In the genomic region with DNA sequence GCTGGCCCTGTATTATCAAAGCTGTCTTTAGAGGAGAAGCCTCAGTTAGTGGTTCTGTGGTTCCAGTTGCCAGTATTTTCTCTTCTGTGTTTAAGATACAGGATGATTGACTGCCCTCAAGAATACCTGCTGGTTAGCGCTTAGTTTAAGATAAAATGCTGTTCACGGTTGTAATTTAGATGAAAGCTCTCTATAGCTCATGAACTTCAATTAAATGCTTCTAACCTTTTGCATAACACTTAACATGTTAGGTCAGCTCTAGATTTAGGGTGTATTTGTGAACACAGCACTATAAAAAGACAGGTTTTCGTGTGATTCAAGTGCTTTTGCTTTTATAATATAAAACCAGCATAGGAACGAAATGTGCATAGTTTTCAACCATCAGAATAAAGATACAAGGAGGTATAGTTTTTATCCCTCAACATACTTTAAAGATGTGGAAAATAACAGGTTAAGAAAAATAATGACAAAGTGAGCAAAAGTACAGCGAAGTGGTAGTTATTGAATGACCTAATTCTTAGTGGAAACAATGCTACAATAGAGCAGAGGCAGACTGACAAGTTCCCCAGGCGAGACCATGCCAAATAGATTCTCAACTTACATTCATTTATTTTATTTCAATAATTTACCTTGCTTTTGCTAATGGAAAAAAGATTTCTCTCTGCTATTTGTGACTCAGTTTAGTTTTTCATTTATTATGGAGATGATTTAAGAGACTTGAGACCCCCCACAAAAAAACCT, we compare ENCODE assay signal across 1 cellular context.
TF ChIP-seq lines count a peak whose summit lies in the region.

No MANE protein-coding gene starts in this region.

TF ChIP-seq in HEK293, 187 proteins besides CTCF, POLR2A, EP300 and RAD21 (continued from another document):
- TF ChIP-seq, protein P1, sequence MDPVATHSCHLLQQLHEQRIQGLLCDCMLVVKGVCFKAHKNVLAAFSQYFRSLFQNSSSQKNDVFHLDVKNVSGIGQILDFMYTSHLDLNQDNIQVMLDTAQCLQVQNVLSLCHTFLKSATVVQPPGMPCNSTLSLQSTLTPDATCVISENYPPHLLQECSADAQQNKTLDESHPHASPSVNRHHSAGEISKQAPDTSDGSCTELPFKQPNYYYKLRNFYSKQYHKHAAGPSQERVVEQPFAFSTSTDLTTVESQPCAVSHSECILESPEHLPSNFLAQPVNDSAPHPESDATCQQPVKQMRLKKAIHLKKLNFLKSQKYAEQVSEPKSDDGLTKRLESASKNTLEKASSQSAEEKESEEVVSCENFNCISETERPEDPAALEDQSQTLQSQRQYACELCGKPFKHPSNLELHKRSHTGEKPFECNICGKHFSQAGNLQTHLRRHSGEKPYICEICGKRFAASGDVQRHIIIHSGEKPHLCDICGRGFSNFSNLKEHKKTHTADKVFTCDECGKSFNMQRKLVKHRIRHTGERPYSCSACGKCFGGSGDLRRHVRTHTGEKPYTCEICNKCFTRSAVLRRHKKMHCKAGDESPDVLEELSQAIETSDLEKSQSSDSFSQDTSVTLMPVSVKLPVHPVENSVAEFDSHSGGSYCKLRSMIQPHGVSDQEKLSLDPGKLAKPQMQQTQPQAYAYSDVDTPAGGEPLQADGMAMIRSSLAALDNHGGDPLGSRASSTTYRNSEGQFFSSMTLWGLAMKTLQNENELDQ (tag by site-specific recombination; IDR thresholded peaks at IDR 0.05; ENCODE audit: low read depth): no peak
- TF ChIP-seq RBAK (tag by site-specific recombination; IDR thresholded peaks at IDR 0.05): no peak
- TF ChIP-seq, protein P2, sequence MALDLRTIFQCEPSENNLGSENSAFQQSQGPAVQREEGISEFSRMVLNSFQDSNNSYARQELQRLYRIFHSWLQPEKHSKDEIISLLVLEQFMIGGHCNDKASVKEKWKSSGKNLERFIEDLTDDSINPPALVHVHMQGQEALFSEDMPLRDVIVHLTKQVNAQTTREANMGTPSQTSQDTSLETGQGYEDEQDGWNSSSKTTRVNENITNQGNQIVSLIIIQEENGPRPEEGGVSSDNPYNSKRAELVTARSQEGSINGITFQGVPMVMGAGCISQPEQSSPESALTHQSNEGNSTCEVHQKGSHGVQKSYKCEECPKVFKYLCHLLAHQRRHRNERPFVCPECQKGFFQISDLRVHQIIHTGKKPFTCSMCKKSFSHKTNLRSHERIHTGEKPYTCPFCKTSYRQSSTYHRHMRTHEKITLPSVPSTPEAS (tag by site-specific recombination; IDR thresholded peaks at IDR 0.05): no peak
- TF ChIP-seq ZNF140 (tag by site-specific recombination; IDR thresholded peaks at IDR 0.05): no peak
- TF ChIP-seq KLF16 (tag by site-specific recombination; IDR thresholded peaks at IDR 0.05): no peak
- TF ChIP-seq ZNF843 (tag by site-specific recombination; IDR thresholded peaks at IDR 0.05): peak; percentile 73
- TF ChIP-seq, protein P3, sequence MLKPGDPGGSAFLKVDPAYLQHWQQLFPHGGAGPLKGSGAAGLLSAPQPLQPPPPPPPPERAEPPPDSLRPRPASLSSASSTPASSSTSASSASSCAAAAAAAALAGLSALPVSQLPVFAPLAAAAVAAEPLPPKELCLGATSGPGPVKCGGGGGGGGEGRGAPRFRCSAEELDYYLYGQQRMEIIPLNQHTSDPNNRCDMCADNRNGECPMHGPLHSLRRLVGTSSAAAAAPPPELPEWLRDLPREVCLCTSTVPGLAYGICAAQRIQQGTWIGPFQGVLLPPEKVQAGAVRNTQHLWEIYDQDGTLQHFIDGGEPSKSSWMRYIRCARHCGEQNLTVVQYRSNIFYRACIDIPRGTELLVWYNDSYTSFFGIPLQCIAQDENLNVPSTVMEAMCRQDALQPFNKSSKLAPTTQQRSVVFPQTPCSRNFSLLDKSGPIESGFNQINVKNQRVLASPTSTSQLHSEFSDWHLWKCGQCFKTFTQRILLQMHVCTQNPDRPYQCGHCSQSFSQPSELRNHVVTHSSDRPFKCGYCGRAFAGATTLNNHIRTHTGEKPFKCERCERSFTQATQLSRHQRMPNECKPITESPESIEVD (tag by site-specific recombination; IDR thresholded peaks at IDR 0.05): peak; percentile 90
- no peak for TF ChIP-seq KLF1 (tag by site-specific recombination; IDR thresholded peaks at IDR 0.05)
